ENCODE assay signal across 9 cellular contexts in the genomic region with DNA sequence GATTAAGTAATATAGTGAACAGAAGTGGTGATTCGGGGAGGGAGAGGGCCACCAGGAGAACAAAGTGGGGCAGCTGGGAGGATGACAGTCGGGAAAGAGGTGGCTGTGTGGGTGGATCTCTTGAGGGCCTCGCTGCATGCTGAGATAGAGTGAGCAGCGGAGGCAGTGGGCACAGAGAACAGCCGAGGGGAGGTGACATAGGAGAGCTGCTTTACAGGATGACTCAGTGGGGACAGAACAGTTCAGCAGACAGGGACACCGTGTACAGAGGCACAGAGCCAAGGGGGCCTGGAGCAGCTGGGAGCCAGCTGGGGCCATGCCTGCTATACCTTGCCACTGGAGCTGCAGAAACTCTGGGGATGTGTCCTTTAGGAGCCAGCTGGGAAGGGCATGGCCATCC.
DNase-seq lines count a peak whose midpoint lies in the region; ATAC-seq and TF ChIP-seq lines count a peak whose summit lies in the region.
"Had no signal": no experiment of that assay in that cellular context is flagged by ENCODE, and none has a peak within 500 bp of the region (broad histone marks: within the 10 kb centered on the region; RNA-seq: fewer than 3 reads in every experiment).

No MANE protein-coding gene starts in this region.

- WGBS in stomach, 5 donors: 61 to 74% (median 63%) methylated on average over 6 of the region's 6 CpGs

- TF ChIP-seq EP300 in stomach (IDR thresholded peaks at IDR 0.05): peak; percentile 60

- no peaks in the 10 kb centered on the region for H3K36me3 ChIP-seq in SJCRH30
- H3K36me3 ChIP-seq in stomach: no peaks in the 10 kb centered on the region

- no peak overlapping the region for H3K27ac ChIP-seq in SJCRH30
- H3K27ac ChIP-seq in stomach: peak overlapping the region in 4 of 5 donors; percentile 26 to 61 (median 49)

- H3K4me3 ChIP-seq in SJCRH30 (no peak overlapping the region), stomach (no peak overlapping the region)

- peaks cover 40% of the 10 kb centered on the region for H3K4me1 ChIP-seq in SJCRH30
- peaks cover 29 to 51% (median 32%) of the 10 kb centered on the region in 4 donors for H3K4me1 ChIP-seq in stomach

- no peak for TF ChIP-seq CTCF in stomach (IDR thresholded peaks at IDR 0.05)

- H3K9me3 ChIP-seq in SJCRH30 (replicated peaks) (no peaks in the 10 kb centered on the region), stomach (no peaks in the 10 kb centered on the region)

- no peak for TF ChIP-seq POLR2A in stomach (IDR thresholded peaks at IDR 0.05)

- DNase-seq in NCI-H2029 (lab: John Stamatoyannopoulos, UW) (peak; percentile 94), SJCRH30 (peak; percentile 57 to 69), left lobe of liver (ENCODE audit: low spot score) (peak; percentile 83), stomach (peak; percentile 48), RKO (ENCODE audit: low spot score) (no peak)
- DNase-seq: GDM1, MM.1S had no signal

- ATAC-seq in left lobe of liver (peak; percentile 78), GM19395 (IDR thresholded peaks at IDR 0.05; ENCODE audit: unreplicated experiment) (no peak), GM18909 (IDR thresholded peaks at IDR 0.05; ENCODE audit: poor library complexity, unreplicated experiment) (no peak)

- H3K27me3 ChIP-seq in SJCRH30: no peaks in the 10 kb centered on the region
- no peaks in the 10 kb centered on the region for H3K27me3 ChIP-seq in stomach

- intact Hi-C loops in stomach (cut with DNase I; ENCODE audit: low total_unique reads): no loop called here
